Comparison of ENCODE assay signal across 25 cellular contexts in genomic region chr2:57093020-57093419, GRCh38.
"Had no signal": no experiment of that assay in that cellular context is flagged by ENCODE, and none has a peak within 500 bp of the region (broad histone marks: within the 10 kb centered on the region; RNA-seq: fewer than 3 reads in every experiment).

No MANE protein-coding gene starts in this region.

- H3K27me3 Mint-ChIP-seq: dendritic cell treated with granulocyte-macrophage colony-stimulating factor and Interleukin-4, amounts not matched to agents 40 ng/mL and 50 ng/mL, for 4 days; effector memory CD8-positive, alpha-beta T cell had no signal

- H3K36me3 ChIP-seq: colonic mucosa, esophagus muscularis mucosa, esophagus squamous epithelium, gastrocnemius medialis, gastroesophageal sphincter, heart left ventricle, heart right ventricle had no signal

- H3K4me1 Mint-ChIP-seq: endodermal cell had no signal

- H3K27ac ChIP-seq: colonic mucosa, coronary artery, dorsolateral prefrontal cortex, epithelial cell of prostate, esophagus muscularis mucosa, esophagus squamous epithelium, foreskin keratinocyte, gastrocnemius medialis, gastroesophageal sphincter, heart left ventricle, heart right ventricle had no signal

- H3K4me3 Mint-ChIP-seq: dendritic cell treated with granulocyte-macrophage colony-stimulating factor and Interleukin-4, amounts not matched to agents 40 ng/mL and 50 ng/mL, for 4 days; effector memory CD8-positive, alpha-beta T cell; endodermal cell had no signal

- H3K27ac Mint-ChIP-seq: dendritic cell treated with granulocyte-macrophage colony-stimulating factor and Interleukin-4, amounts not matched to agents 40 ng/mL and 50 ng/mL, for 4 days; effector memory CD8-positive, alpha-beta T cell; endodermal cell had no signal

- H3K4me3 ChIP-seq: colonic mucosa, coronary artery, dorsolateral prefrontal cortex, esophagus muscularis mucosa, esophagus squamous epithelium, gastrocnemius medialis, gastroesophageal sphincter, heart left ventricle, heart right ventricle had no signal

- H3K4me1 ChIP-seq: colonic mucosa, esophagus muscularis mucosa, esophagus squamous epithelium, foreskin keratinocyte, gastrocnemius medialis, gastroesophageal sphincter, heart left ventricle, heart right ventricle had no signal

- H3K27me3 ChIP-seq: colonic mucosa, dorsolateral prefrontal cortex, esophagus muscularis mucosa, esophagus squamous epithelium, foreskin keratinocyte, gastrocnemius medialis, gastroesophageal sphincter, heart left ventricle, heart right ventricle had no signal

- DNase-seq: colonic mucosa; cortex of kidney; dermis blood vessel endothelial cell; dorsolateral prefrontal cortex; effector CD4-positive, alpha-beta T cell; effector CD8-positive, alpha-beta T cell; effector memory CD4-positive, alpha-beta T cell; effector memory CD8-positive, alpha-beta T cell; endodermal cell; erythroblast; esophagus squamous epithelium; foreskin fibroblast; foreskin keratinocyte; foreskin melanocyte; gastrocnemius medialis; glutamatergic neuron; head of caudate nucleus; heart left ventricle; heart right ventricle had no signal

- H3K9me3 ChIP-seq: colonic mucosa, gastrocnemius medialis had no signal

- ATAC-seq: effector memory CD8-positive, alpha-beta T cell; esophagus mucosa; foreskin keratinocyte; gastrocnemius medialis; gastroesophageal sphincter; heart left ventricle; heart right ventricle had no signal
